Comparison of ENCODE assay signal across 8 cellular contexts in genomic region chr3:105369501-105370371, GRCh38. TPM values are rescaled to one million over a fixed set of nuclear protein-coding genes. Genes with fewer than 3 reads are reported as not detected.
DNase-seq lines count a peak whose midpoint lies in the region; ATAC-seq and TF ChIP-seq lines count a peak whose summit lies in the region.

No MANE protein-coding gene starts in this region.

- peak; percentile 61 for DNase-seq in CD14-positive monocyte (ENCODE audit: low spot score)
- DNase-seq in NCI-H69 (lab: John Stamatoyannopoulos, UW), result peak; percentile 77
- DNase-seq in activated CD8-positive, alpha-beta memory T cell treated with anti-CD3 and anti-CD28 coated beads, Interleukin-2, amount 10 ng/mL, durations not matched to agents 7 days and 5 days, result peak; percentile 65
- no peak for DNase-seq in epithelial cell of proximal tubule (ENCODE audit: low read depth)
- DNase-seq in mucosa of descending colon, result peak; percentile 78 to 79 (median 79)
- DNase-seq in substantia nigra (lab: John Stamatoyannopoulos, UW), result peak in 47 of 49 donors; percentile 8 to 86 (median 66)

- peak; percentile 8 for ATAC-seq in GM19328 (IDR thresholded peaks at IDR 0.05; ENCODE audit: unreplicated experiment)
- peak; percentile 11 for ATAC-seq in HG03442 (IDR thresholded peaks at IDR 0.05; ENCODE audit: unreplicated experiment)
- peak; percentile 26 for ATAC-seq in activated CD8-positive, alpha-beta memory T cell treated with anti-CD3 and anti-CD28 coated beads, Interleukin-2, amount 10 ng/mL, durations not matched to agents 7 days and 5 days
- ATAC-seq in mucosa of descending colon, result peak; percentile 31

- H3K36me3 ChIP-seq in mucosa of descending colon (ENCODE audit: low read depth), result no peaks in the 10 kb centered on the region

- H3K27ac ChIP-seq in substantia nigra (ENCODE audit: low read depth, low read length, poor library complexity, severe bottlenecking), result peak overlapping the region; percentile 96

- H3K9me3 ChIP-seq in mucosa of descending colon, result no peaks in the 10 kb centered on the region

- peak overlapping the region; percentile 87 for H3K4me3 ChIP-seq in epithelial cell of proximal tubule (ENCODE audit: low read depth, low read length)
- peak overlapping the region; percentile 39 for H3K4me3 ChIP-seq in mucosa of descending colon

- peak overlapping the region; percentile 98 to 100 (median 99) for H3K27ac Mint-ChIP-seq in CD14-positive monocyte
- H3K27ac Mint-ChIP-seq in activated CD8-positive, alpha-beta memory T cell treated with anti-CD3 and anti-CD28 coated beads, Interleukin-2, amount 10 ng/mL, durations not matched to agents 7 days and 5 days, result peak overlapping the region; percentile 99

- CTCF ChIA-PET in activated CD8-positive, alpha-beta memory T cell treated with anti-CD3 and anti-CD28 coated beads, Interleukin-2, amount 10 ng/mL, durations not matched to agents 7 days and 5 days (lab: Charles Lee), result interaction anchor here (0.6 to 1.2 kb wide), 3 partner anchors 11 to 1761 kb away, joined by 3 read pairs; no protein-coding TSS in a partner anchor

- peaks cover 0 to 3% (median 0%) of the 10 kb centered on the region in 7 donors for H3K9me3 Mint-ChIP-seq in CD14-positive monocyte
- H3K9me3 Mint-ChIP-seq in activated CD8-positive, alpha-beta memory T cell treated with anti-CD3 and anti-CD28 coated beads, Interleukin-2, amount 10 ng/mL, durations not matched to agents 7 days and 5 days (ENCODE audit: low read depth), result no peaks in the 10 kb centered on the region

- intact Hi-C loops in CD14-positive monocyte (cut with micrococcal nuclease) (loop anchor here in 1 of 2 donors (5.0 to 10.0 kb wide), 2 partner anchors 37 to 55 kb away; no protein-coding TSS in a partner anchor), mucosa of descending colon (cut with DNase I, micrococcal nuclease) (no loop called here)

- peaks cover 19% of the 10 kb centered on the region for H3K4me1 ChIP-seq in mucosa of descending colon (ENCODE audit: low read depth)

- H3K4me3 Mint-ChIP-seq in CD14-positive monocyte, result peak overlapping the region; percentile 92 to 97
- H3K4me3 Mint-ChIP-seq in activated CD8-positive, alpha-beta memory T cell treated with anti-CD3 and anti-CD28 coated beads, Interleukin-2, amount 10 ng/mL, durations not matched to agents 7 days and 5 days, result peak overlapping the region; percentile 95

- no peaks in the 10 kb centered on the region for H3K36me3 Mint-ChIP-seq in CD14-positive monocyte
- H3K36me3 Mint-ChIP-seq in activated CD8-positive, alpha-beta memory T cell treated with anti-CD3 and anti-CD28 coated beads, Interleukin-2, amount 10 ng/mL, durations not matched to agents 7 days and 5 days, result peaks cover 3% of the 10 kb centered on the region

- TF ChIP-seq CTCF in CD14-positive monocyte (IDR thresholded peaks at IDR 0.05) (peak; percentile 83), epithelial cell of proximal tubule (conservative IDR thresholded peaks at IDR 0.05; ENCODE audit: low read depth, low read length) (peak; percentile 66), mucosa of descending colon (IDR thresholded peaks at IDR 0.05) (peak; percentile 17)

- H3K27me3 Mint-ChIP-seq in CD14-positive monocyte (ENCODE audit: low read depth in 3 of 3), result peaks cover 0 to 12% (median 11%) of the 10 kb centered on the region in 3 donors
- H3K27me3 Mint-ChIP-seq in activated CD8-positive, alpha-beta memory T cell treated with anti-CD3 and anti-CD28 coated beads, Interleukin-2, amount 10 ng/mL, durations not matched to agents 7 days and 5 days, result peaks cover 16% of the 10 kb centered on the region

- H3K4me1 Mint-ChIP-seq in CD14-positive monocyte, result peaks cover 28% of the 10 kb centered on the region
- peaks cover 34% of the 10 kb centered on the region for H3K4me1 Mint-ChIP-seq in activated CD8-positive, alpha-beta memory T cell treated with anti-CD3 and anti-CD28 coated beads, Interleukin-2, amount 10 ng/mL, durations not matched to agents 7 days and 5 days

RNA-seq across cellular contexts. Expression of gene ALCAM, which starts 3.0 kb away (rescaled TPM):
- 1 to 10 TPM; 7.9 to 8.0 TPM for polyA plus RNA-seq in CD14-positive monocyte
- total RNA-seq in activated CD8-positive, alpha-beta memory T cell treated with anti-CD3 and anti-CD28 coated beads, Interleukin-2, amount 10 ng/mL, durations not matched to agents 7 days and 5 days, result 10 to 100 TPM; 11.4 to 20.6 TPM
- total RNA-seq in epithelial cell of proximal tubule (121 and 166 TPM in 2 replicates), mucosa of descending colon (10 to 100 TPM; 12.6 to 23.7 (median 14.8) TPM)

Comparison
In these comparisons a context has a peak if more than half of its experiments do, and no peak if none do; other contexts are left out.
1. CTCF ChIP-seq: peak in every context shown above with its lines; median percentile 83 in CD14-positive monocyte; 66 in epithelial cell of proximal tubule; 17 in mucosa of descending colon.